In the genomic region with DNA sequence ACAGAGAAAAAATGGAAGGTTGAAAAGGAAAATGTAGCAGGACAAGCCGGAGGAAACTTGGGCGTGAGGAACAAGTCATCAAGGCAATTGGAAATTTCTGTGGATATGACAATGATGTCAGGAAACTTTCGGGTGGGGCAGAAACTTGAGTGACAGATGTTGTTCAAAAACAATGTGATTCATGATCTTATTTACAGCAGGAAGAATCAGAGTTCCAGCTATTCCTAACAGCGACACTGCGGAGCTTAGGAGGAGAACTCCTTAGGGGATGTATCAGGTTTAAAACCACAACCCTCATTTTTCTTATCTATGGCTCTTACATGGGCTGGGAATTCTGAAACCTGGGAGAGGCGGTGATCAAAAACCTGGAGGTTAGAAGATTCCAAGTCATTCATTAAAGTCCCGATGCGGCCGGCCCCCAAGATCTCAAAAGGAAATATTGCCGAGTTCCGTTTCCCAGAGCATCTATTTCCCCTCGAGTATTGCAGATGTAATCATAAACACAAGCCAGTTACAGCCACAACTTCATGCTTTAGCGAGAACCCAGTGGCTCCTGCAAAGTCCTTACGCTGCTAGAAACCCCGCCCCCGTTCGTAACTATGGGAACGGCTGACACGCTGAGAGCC, we compare ENCODE assay signal across 8 cellular contexts. TPM values are rescaled to one million over a fixed set of nuclear protein-coding genes. Genes with fewer than 3 reads are reported as not detected.
DNase-seq lines count a peak whose midpoint lies in the region; ATAC-seq, FAIRE-seq and TF ChIP-seq lines count a peak whose summit lies in the region.

No MANE protein-coding gene starts in this region.

- H3K36me3 ChIP-seq in kidney (ENCODE audit: control insufficient read depth in 1 of 2, insufficient read depth in 2 of 2, low read length in 2 of 2), result no peaks in the 10 kb centered on the region
- peaks cover 0 to 2% (median 0%) of the 10 kb centered on the region in 5 donors for H3K36me3 ChIP-seq in subcutaneous abdominal adipose tissue (ENCODE audit: control insufficient read depth in 5 of 5, insufficient read depth in 5 of 5, low read length in 5 of 5)

- H3K9me3 Mint-ChIP-seq in T-helper 1 cell treated with Interleukin-12 subunit alpha and Interleukin-12 subunit beta and Interleukin-4 antibody, amounts not matched to agents 30 μg/mL and 1 μg/mL, for 36 hours, result no peaks in the 10 kb centered on the region
- H3K9me3 Mint-ChIP-seq in activated naive CD8-positive, alpha-beta T cell treated with anti-CD3 and anti-CD28 coated beads, Interleukin-2, amount 50 U/mL, for 24 hours, result no peaks in the 10 kb centered on the region

- no peaks in the 10 kb centered on the region for H3K9me3 ChIP-seq in kidney (ENCODE audit: control insufficient read depth in 1 of 2, low read length in 2 of 2)
- H3K9me3 ChIP-seq in subcutaneous abdominal adipose tissue (ENCODE audit: control insufficient read depth in 5 of 5, low read length in 5 of 5), result peaks cover 0 to 3% (median 0%) of the 10 kb centered on the region in 5 donors

- TF ChIP-seq CTCF in kidney (IDR thresholded peaks at IDR 0.05; ENCODE audit: borderline replicate concordance, extremely low read depth, insufficient read depth), result no peak

- ATAC-seq in activated naive CD8-positive, alpha-beta T cell treated with anti-CD3 and anti-CD28 coated beads, Interleukin-2, amount 50 U/mL, for 24 hours, result no peak

- peaks cover 0 to 4% (median 0%) of the 10 kb centered on the region in 5 donors for H3K27me3 ChIP-seq in subcutaneous abdominal adipose tissue (ENCODE audit: control insufficient read depth in 5 of 5, insufficient read depth in 4 of 5, low read length in 5 of 5)

- no peak for DNase-seq in T-helper 1 cell
- DNase-seq in activated naive CD8-positive, alpha-beta T cell treated with anti-CD3 and anti-CD28 coated beads, Interleukin-2, amount 50 U/mL, for 24 hours, result no peak
- DNase-seq in kidney, result no peak
- DNase-seq in GM19238 (ENCODE audit: insufficient read length, low spot score), result no peak
- no peak for DNase-seq in NCI-H1436 treated with DMSO at 0.1 percent for 48 hours (lab: John Stamatoyannopoulos, UW)
- DNase-seq in 8988T, result no peak

- peak overlapping the region; percentile 78 for H3K4me3 Mint-ChIP-seq in T-helper 1 cell treated with Interleukin-12 subunit alpha and Interleukin-12 subunit beta and Interleukin-4 antibody, amounts not matched to agents 30 μg/mL and 1 μg/mL, for 36 hours
- peak overlapping the region; percentile 78 for H3K4me3 Mint-ChIP-seq in activated naive CD8-positive, alpha-beta T cell treated with anti-CD3 and anti-CD28 coated beads, Interleukin-2, amount 50 U/mL, for 24 hours

- H3K4me1 ChIP-seq in kidney (ENCODE audit: control insufficient read depth in 1 of 2, insufficient read depth in 1 of 2, low read depth in 1 of 2, low read length in 2 of 2) (peaks cover 0 to 5% of the 10 kb centered on the region in 2 donors), subcutaneous abdominal adipose tissue (ENCODE audit: control insufficient read depth in 5 of 5, insufficient read depth in 5 of 5, low read length in 5 of 5) (peaks cover 5 to 27% (median 20%) of the 10 kb centered on the region in 5 donors)

- H3K9ac ChIP-seq in kidney (ENCODE audit: low read length in 2 of 2) (peak overlapping the region; percentile 33 to 59), subcutaneous abdominal adipose tissue (ENCODE audit: low read length in 5 of 5) (peak overlapping the region in 1 of 5 donors; percentile 98)

- H3K36me3 Mint-ChIP-seq in T-helper 1 cell treated with Interleukin-12 subunit alpha and Interleukin-12 subunit beta and Interleukin-4 antibody, amounts not matched to agents 30 μg/mL and 1 μg/mL, for 36 hours (ENCODE audit: low read depth), result no peaks in the 10 kb centered on the region
- H3K36me3 Mint-ChIP-seq in activated naive CD8-positive, alpha-beta T cell treated with anti-CD3 and anti-CD28 coated beads, Interleukin-2, amount 50 U/mL, for 24 hours (ENCODE audit: low read depth), result peaks cover 3% of the 10 kb centered on the region

- H3K27ac ChIP-seq in kidney (ENCODE audit: low read depth in 2 of 2, low read length in 2 of 2) (peak overlapping the region; percentile 65 to 68), subcutaneous abdominal adipose tissue (ENCODE audit: low read depth, low read length) (peak overlapping the region; percentile 7)

- FAIRE-seq in kidney (lab: Jason Lieb, UNC), result peak; percentile 99

- H3K4me3 ChIP-seq in kidney (ENCODE audit: low read length in 2 of 2) (peak overlapping the region; percentile 45 to 55), subcutaneous abdominal adipose tissue (ENCODE audit: low read depth in 1 of 5, low read length in 5 of 5) (peak overlapping the region; percentile 46 to 57 (median 54))

- peak overlapping the region; percentile 22 for H3K27ac Mint-ChIP-seq in T-helper 1 cell treated with Interleukin-12 subunit alpha and Interleukin-12 subunit beta and Interleukin-4 antibody, amounts not matched to agents 30 μg/mL and 1 μg/mL, for 36 hours
- H3K27ac Mint-ChIP-seq in activated naive CD8-positive, alpha-beta T cell treated with anti-CD3 and anti-CD28 coated beads, Interleukin-2, amount 50 U/mL, for 24 hours, result peak overlapping the region; percentile 94

- intact Hi-C loops in kidney (cut with DNase I), result no loop called here

- H3K4me1 Mint-ChIP-seq in T-helper 1 cell treated with Interleukin-12 subunit alpha and Interleukin-12 subunit beta and Interleukin-4 antibody, amounts not matched to agents 30 μg/mL and 1 μg/mL, for 36 hours (ENCODE audit: low read depth), result peaks cover 16% of the 10 kb centered on the region
- peaks cover 20% of the 10 kb centered on the region for H3K4me1 Mint-ChIP-seq in activated naive CD8-positive, alpha-beta T cell treated with anti-CD3 and anti-CD28 coated beads, Interleukin-2, amount 50 U/mL, for 24 hours

- H3K27me3 Mint-ChIP-seq in T-helper 1 cell treated with Interleukin-12 subunit alpha and Interleukin-12 subunit beta and Interleukin-4 antibody, amounts not matched to agents 30 μg/mL and 1 μg/mL, for 36 hours (ENCODE audit: low read depth), result peaks cover 24% of the 10 kb centered on the region
- H3K27me3 Mint-ChIP-seq in activated naive CD8-positive, alpha-beta T cell treated with anti-CD3 and anti-CD28 coated beads, Interleukin-2, amount 50 U/mL, for 24 hours, result peaks cover 5% of the 10 kb centered on the region

RNA-seq across cellular contexts. Expression of a gene that starts 0.7 kb away (rescaled TPM):
- 48.7 TPM for total RNA-seq in kidney
- polyA plus RNA-seq in kidney (ENCODE audit: insufficient read depth, low read depth, low replicate concordance), result 20.9 TPM
